In genomic region chr6:45560421-45560820, GRCh38 we compare ENCODE assay signal across 31 cellular contexts.
"Had no signal": no experiment of that assay in that cellular context is flagged by ENCODE, and none has a peak within 500 bp of the region (broad histone marks: within the 10 kb centered on the region; RNA-seq: fewer than 3 reads in every experiment).

No MANE protein-coding gene starts in this region.

- DNase-seq: activated CD4-positive, alpha-beta T cell treated with anti-CD3 and anti-CD28 coated beads for 4 hours; activated CD8-positive, alpha-beta memory T cell treated with anti-CD3 and anti-CD28 coated beads for 24 hours; activated CD8-positive, alpha-beta memory T cell treated with anti-CD3 and anti-CD28 coated beads, Interleukin-2, amount 10 ng/mL, durations not matched to agents 7 days and 5 days; activated CD8-positive, alpha-beta memory T cell treated with anti-CD3 and anti-CD28 coated beads, Interleukin-2, amount 50 U/mL, for 48 hours; activated gamma-delta T cell treated with Interleukin-2 at 50 U/mL for 16 hours; activated naive CD4-positive, alpha-beta T cell treated with anti-CD3 and anti-CD28 coated beads, Interleukin-2, amount 50 U/mL, for 16 hours; anterior cingulate cortex; brain microvascular endothelial cell; central memory CD4-positive, alpha-beta T cell; IMR-90; NCI-H1092 treated with DMSO at 0.1 percent for 48 hours; NCI-H1417; NCI-H146; NCI-H187; NCI-H2029 treated with DMSO at 0.1 percent for 48 hours; NCI-H2107; NCI-H2171; NCI-H510A; NCI-H526; NCI-H748 treated with DMSO at 0.1 percent for 48 hours; NK-92 treated with Interleukin-12 subunit alpha and Interleukin-12 subunit beta, amount 100 ng/mL, for 24 hours; PC-3; Peyer's patch; RPMI8226; SHP77 treated with DMSO at 0.1 percent for 48 hours; SK-N-SH had no signal

- ATAC-seq: activated CD4-positive, CD25-positive, alpha-beta regulatory T cell treated with anti-CD3 and anti-CD28 coated beads, Interleukin-2, amount 50 U/mL, for 24 hours; activated CD8-positive, alpha-beta memory T cell treated with anti-CD3 and anti-CD28 coated beads, Interleukin-2, amount 10 ng/mL, durations not matched to agents 7 days and 5 days; K562; PC-3; WTC11 had no signal

- H3K4me3 Mint-ChIP-seq: activated CD8-positive, alpha-beta memory T cell treated with anti-CD3 and anti-CD28 coated beads, Interleukin-2, amount 10 ng/mL, durations not matched to agents 7 days and 5 days; T-helper 1 cell treated with Interleukin-12 subunit alpha and Interleukin-12 subunit beta and Interleukin-4 antibody, amounts not matched to agents 30 μg/mL and 1 μg/mL, for 36 hours; T-helper 2 cell treated with Interferon-gamma antibody and Interleukin-4, amounts not matched to agents 5 μg/mL and 100 μg/mL, for 36 hours; WTC11 had no signal

- H3K36me3 Mint-ChIP-seq: WTC11 had no signal

- H3K27ac Mint-ChIP-seq: activated CD8-positive, alpha-beta memory T cell treated with anti-CD3 and anti-CD28 coated beads, Interleukin-2, amount 10 ng/mL, durations not matched to agents 7 days and 5 days; T-helper 1 cell treated with Interleukin-12 subunit alpha and Interleukin-12 subunit beta and Interleukin-4 antibody, amounts not matched to agents 30 μg/mL and 1 μg/mL, for 36 hours; T-helper 2 cell treated with Interferon-gamma antibody and Interleukin-4, amounts not matched to agents 5 μg/mL and 100 μg/mL, for 36 hours; WTC11 had no signal

- H3K9me3 Mint-ChIP-seq: WTC11 had no signal
